ENCODE assay signal across 8 cellular contexts in genomic region chr17:81553616-81554181, GRCh38. TPM values are rescaled to one million over a fixed set of nuclear protein-coding genes. Genes with fewer than 3 reads are reported as not detected.
DNase-seq lines count a peak whose midpoint lies in the region; ATAC-seq and TF ChIP-seq lines count a peak whose summit lies in the region.

No MANE protein-coding gene starts in this region.

- in situ Hi-C loops in transverse colon (cut with MboI; ENCODE audit: low pct_ligation_motif_present in 1 of 4, low pct_unique_long_range_greater_than_20kb in 1 of 4, low sequenced_read_pairs in 3 of 4) = no loop called here

- H3K36me3 ChIP-seq in CD8-positive, alpha-beta memory T cell (ENCODE audit: insufficient read depth, low read length) = no peaks in the 10 kb centered on the region
- peaks cover 15% of the 10 kb centered on the region for H3K36me3 ChIP-seq in PC-3 (ENCODE audit: low read depth, low read length)
- peaks cover 0 to 36% of the 10 kb centered on the region in 2 donors for H3K36me3 ChIP-seq in lung (ENCODE audit: control insufficient read depth in 2 of 2, insufficient read depth in 2 of 2, low read length in 2 of 2)
- H3K36me3 ChIP-seq in transverse colon = peaks cover 0 to 4% (median under 1%) of the 10 kb centered on the region in 4 donors

- H3K36me3 Mint-ChIP-seq in CD8-positive, alpha-beta memory T cell = peaks cover 0 to 41% (median 3%) of the 10 kb centered on the region in 3 donors
- H3K36me3 Mint-ChIP-seq in HFFc6 (ENCODE audit: low read depth) = peaks cover 36% of the 10 kb centered on the region

- H3K9me2 ChIP-seq in PC-3 (replicated peaks; ENCODE audit: low read length) = no peaks in the 10 kb centered on the region

- 0 out of 2 replicates have a peak overlapping the region, but pooled peaks have one; percentile 7 for H3K9ac ChIP-seq in PC-3 (ENCODE audit: low read length)

- H3K9me3 Mint-ChIP-seq in CD8-positive, alpha-beta memory T cell = no peaks in the 10 kb centered on the region
- no peaks in the 10 kb centered on the region for H3K9me3 Mint-ChIP-seq in HFFc6

- intact Hi-C loops in PC-3 (cut with micrococcal nuclease) (loop anchor here (1.0 kb wide), 1 partner anchor 23 kb away; no protein-coding TSS in a partner anchor), transverse colon (cut with DNase I; ENCODE audit: low total_unique reads) (no loop called here)

- H3K79me2 ChIP-seq in PC-3 (ENCODE audit: low read length) = peaks cover 31% of the 10 kb centered on the region

- H3K27ac ChIP-seq in CD8-positive, alpha-beta memory T cell (ENCODE audit: low read depth, low read length) = peak overlapping the region; percentile 77
- H3K27ac ChIP-seq in PC-3 (ENCODE audit: low read length) (peak overlapping the region; percentile 64), lung (ENCODE audit: low read depth in 1 of 2, low read length in 1 of 2) (peak overlapping the region; percentile 83 to 87), transverse colon (peak overlapping the region; percentile 87 to 97 (median 94))

- POLR2A ChIA-PET in CD8-positive, alpha-beta memory T cell (lab: Charles Lee) = interaction anchor here (0.5 to 0.6 kb wide), 2 partner anchors 56 to 83 kb away, joined by 3 to 6 read pairs; partner anchors contain the start of gene NPLOC4
- POLR2A ChIA-PET in PC-3 (lab: Charles Lee; ENCODE audit: unreplicated experiment) = interaction anchor here (0.6 kb wide), 1 partner anchor 25 kb away, joined by 5 read pairs; no protein-coding TSS in a partner anchor

- H3K4me1 ChIP-seq in CD8-positive, alpha-beta memory T cell (ENCODE audit: insufficient read depth, low read length) = peaks cover 22% of the 10 kb centered on the region
- H3K4me1 ChIP-seq in PC-3 (ENCODE audit: insufficient read depth, low read length) = peaks cover 41% of the 10 kb centered on the region
- H3K4me1 ChIP-seq in lung (ENCODE audit: control insufficient read depth in 2 of 2, insufficient read depth in 2 of 2, low read length in 2 of 2) = peaks cover 0 to 19% of the 10 kb centered on the region in 2 donors
- peaks cover 14 to 31% (median 27%) of the 10 kb centered on the region in 4 donors for H3K4me1 ChIP-seq in transverse colon

- TF ChIP-seq POLR2A in transverse colon (IDR thresholded peaks at IDR 0.05) = no peak

- peak overlapping the region; percentile 75 for H3K4me3 ChIP-seq in CD8-positive, alpha-beta memory T cell (ENCODE audit: low read length)
- peak overlapping the region; percentile 77 for H3K4me3 ChIP-seq in PC-3 (ENCODE audit: low read length)
- H3K4me3 ChIP-seq in choroid plexus epithelial cell (ENCODE audit: low read depth, low read length) = peak overlapping the region; percentile 9
- no peak overlapping the region for H3K4me3 ChIP-seq in lung
- H3K4me3 ChIP-seq in transverse colon = peak overlapping the region in 2 of 4 donors; percentile 93 to 100

- H3F3A ChIP-seq in PC-3 (ENCODE audit: low read length, unreplicated experiment) = no peaks in the 10 kb centered on the region

- no peaks in the 10 kb centered on the region for H4K20me1 ChIP-seq in PC-3 (ENCODE audit: low read length)

- H2AFZ ChIP-seq in PC-3 (ENCODE audit: low read length) = peak overlapping the region; percentile 80

- H3K4me1 Mint-ChIP-seq in CD8-positive, alpha-beta memory T cell = peaks cover 30 to 43% (median 32%) of the 10 kb centered on the region in 3 donors
- H3K4me1 Mint-ChIP-seq in HFFc6 (ENCODE audit: low read depth) = peaks cover 57% of the 10 kb centered on the region

- CTCF ChIA-PET in CD8-positive, alpha-beta memory T cell (lab: Charles Lee) = interaction anchor here (0.8 to 0.9 kb wide), 2 partner anchors 48 to 315 kb away, joined by 3 read pairs; partner anchors contain the start of genes NDUFAF8 and TEPSIN
- CTCF ChIA-PET in PC-3 (lab: Charles Lee) = no interaction called here

- TF ChIP-seq CTCF in HFFc6 (IDR thresholded peaks at IDR 0.05) (no peak), PC-3 (conservative IDR thresholded peaks at IDR 0.05; ENCODE audit: low read depth, low read length) (no peak), choroid plexus epithelial cell (conservative IDR thresholded peaks at IDR 0.05; ENCODE audit: low read depth, low read length) (no peak), lung (IDR thresholded peaks at IDR 0.05; ENCODE audit: control extremely low read depth, extremely low read depth) (no peak), transverse colon (IDR thresholded peaks at IDR 0.05) (no peak)

- BruUV-seq in PC-3 (replicated peaks; lab: Mats Ljungman, UMichigan) = no TSS peak

- H3K27me3 ChIP-seq in CD8-positive, alpha-beta memory T cell (ENCODE audit: insufficient read depth, low read length, poor library complexity, severe bottlenecking) = no peaks in the 10 kb centered on the region
- no peaks in the 10 kb centered on the region for H3K27me3 ChIP-seq in PC-3 (ENCODE audit: low read length)
- no peaks in the 10 kb centered on the region for H3K27me3 ChIP-seq in lung (ENCODE audit: control insufficient read depth, insufficient read depth)
- no peaks in the 10 kb centered on the region for H3K27me3 ChIP-seq in transverse colon

- peak overlapping the region; percentile 85 to 95 (median 90) for H3K4me3 Mint-ChIP-seq in CD8-positive, alpha-beta memory T cell
- H3K4me3 Mint-ChIP-seq in HFFc6 = peak overlapping the region; percentile 89

- peak in 2 of 5 donors; percentile 27 for DNase-seq in CD8-positive, alpha-beta memory T cell
- DNase-seq in HFFc6 (peak; percentile 96), PC-3 (peak; percentile 89), choroid plexus epithelial cell (ENCODE audit: low read depth) (peak; percentile 95), lung (ENCODE audit: low spot score) (no peak), transverse colon (peak; percentile 33)

- H3K4me2 ChIP-seq in PC-3 (ENCODE audit: low read length) = peak overlapping the region; percentile 93

- H3K27me3 Mint-ChIP-seq in CD8-positive, alpha-beta memory T cell = peaks cover 0 to 3% of the 10 kb centered on the region in 2 donors
- H3K27me3 Mint-ChIP-seq in HFFc6 (ENCODE audit: insufficient read depth) = peaks cover 8% of the 10 kb centered on the region

- H3K9me3 ChIP-seq in CD8-positive, alpha-beta memory T cell (ENCODE audit: low read length) = no peaks in the 10 kb centered on the region
- H3K9me3 ChIP-seq in PC-3 (ENCODE audit: low read length) (no peaks in the 10 kb centered on the region), lung (ENCODE audit: control insufficient read depth in 2 of 2, insufficient read depth in 1 of 2, low read length in 1 of 2) (no peaks in the 10 kb centered on the region), transverse colon (no peaks in the 10 kb centered on the region)

- 15 to 22% methylated on average over 24 of the region's 24 CpGs for WGBS in lung, 2 donors
- 29% methylated on average over 24 of the region's 24 CpGs; no CpG with 5 or more reads in 1 of the 2 donors for WGBS in transverse colon (ENCODE audit: low coverage in 1 of 2), 2 donors

- no peak for TF ChIP-seq EP300 in transverse colon (IDR thresholded peaks at IDR 0.05; ENCODE audit: low read depth)

- H3K27ac Mint-ChIP-seq in CD8-positive, alpha-beta memory T cell = peak overlapping the region; percentile 82 to 98 (median 94)
- peak overlapping the region; percentile 96 for H3K27ac Mint-ChIP-seq in HFFc6

- ATAC-seq in PC-3 = peak; percentile 53
- no peak for ATAC-seq in lung (ENCODE audit: insufficient read depth, low FRiP score)
- ATAC-seq in HG03460 (IDR thresholded peaks at IDR 0.05; ENCODE audit: unreplicated experiment) = no peak
- ATAC-seq in HG02798 (IDR thresholded peaks at IDR 0.05; ENCODE audit: poor library complexity, unreplicated experiment) = no peak

RNA-seq across cellular contexts. Expression of gene FAAP100, which starts 1.5 kb away (rescaled TPM):
- total RNA-seq in CD8-positive, alpha-beta memory T cell = 10 to 100 TPM; 52.5 to 55.3 TPM
- polyA plus RNA-seq in CD8-positive, alpha-beta memory T cell = 19.2 TPM
- 10 to 100 TPM; 21.9 to 27.7 (median 23.9) TPM for total RNA-seq in HFFc6 (2021; fragmentation: NEBNext Ultra II Directional; extraction: Animal tissue kit (Norgen Biotek cat#: 25700))
- total RNA-seq in PC-3 (2014; rRNA removed) = 23.3 and 34.6 TPM in 2 replicates
- 10 to 100 TPM; 20.8 to 34.4 TPM for total RNA-seq in lung
- 10 to 100 TPM; 21.4 to 29.3 TPM for polyA plus RNA-seq in lung
- 10 to 100 TPM; 26.2 to 90.5 (median 37.4) TPM for total RNA-seq in transverse colon

RNA-seq across cellular contexts. Expression of gene FSCN2, which starts 25.5 kb away (rescaled TPM):
- under 1 TPM; 0.46 to 0.49 TPM for total RNA-seq in CD8-positive, alpha-beta memory T cell
- not detected for polyA plus RNA-seq in CD8-positive, alpha-beta memory T cell
- total RNA-seq in HFFc6 (2021; fragmentation: NEBNext Ultra II Directional; extraction: Animal tissue kit (Norgen Biotek cat#: 25700)) = 1 to 10 TPM in 3 of 6 experiments, under 1 TPM in 3; 0.71 to 1.4 (median 0.99) TPM
- total RNA-seq in PC-3 (2014; rRNA removed) = 0.87 and 2.4 TPM in 2 replicates
- 1 to 10 TPM; 2.1 to 3.9 TPM for total RNA-seq in lung
- 1 to 10 TPM in 1 of 2 donors, under 1 TPM in 1; 0.46 to 1.8 TPM for polyA plus RNA-seq in lung
- total RNA-seq in transverse colon = 10 to 100 TPM in 2 of 4 donors, 1 to 10 TPM in 2; 2.3 to 36.4 (median 17.2) TPM

RNA-seq across cellular contexts. Expression of gene ACTG1, which starts 41.1 kb away (rescaled TPM):
- total RNA-seq in CD8-positive, alpha-beta memory T cell = 1,000 to 10,000 TPM; 5,175 to 5,190 TPM
- 1,950 TPM for polyA plus RNA-seq in CD8-positive, alpha-beta memory T cell
- over 10,000 TPM in 3 of 6 experiments, 1,000 to 10,000 TPM in 3; 7,891 to 11,135 (median 9,908) TPM for total RNA-seq in HFFc6 (2021; fragmentation: NEBNext Ultra II Directional; extraction: Animal tissue kit (Norgen Biotek cat#: 25700))
- total RNA-seq in PC-3 (2014; rRNA removed) (4,503 and 4,798 TPM in 2 replicates), lung (1,000 to 10,000 TPM; 3,059 to 3,066 TPM), transverse colon (1,000 to 10,000 TPM; 2,099 to 4,882 (median 4,009) TPM)
- polyA plus RNA-seq in lung = 1,000 to 10,000 TPM; 1,461 to 4,301 TPM
